Comparison of ENCODE assay signal across 19 cellular contexts in genomic region chr18:35938158-35938557, GRCh38.
A peak's percentile ranks its signal among the peaks of the same experiment; 100 is the strongest.
DNase-seq lines count a peak whose midpoint lies in the region; ATAC-seq, FAIRE-seq and TF ChIP-seq lines count a peak whose summit lies in the region.
"Had no signal": no experiment of that assay in that cellular context is flagged by ENCODE, and none has a peak within 500 bp of the region (broad histone marks: within the 10 kb centered on the region; RNA-seq: fewer than 3 reads in every experiment).

No MANE protein-coding gene starts in this region.

- H3K36me3 Mint-ChIP-seq in GM23338 (ENCODE audit: low read depth) = peaks cover 33% of the 10 kb centered on the region
- H3K36me3 Mint-ChIP-seq: CD14-positive monocyte had no signal

- FAIRE-seq in RCC 7860 (lab: Jason Lieb, UNC) = peak; percentile 71
- FAIRE-seq: endothelial cell of umbilical vein, HepG2 had no signal

- H3F3A ChIP-seq in GM23338 (replicated peaks; ENCODE audit: low read depth) = no peaks in the 10 kb centered on the region

- H3K27me3 ChIP-seq in GM23338 (ENCODE audit: insufficient read depth) = no peaks in the 10 kb centered on the region
- H3K27me3 ChIP-seq: hepatocyte, tibial artery had no signal

- no peaks in the 10 kb centered on the region for H4K20me1 ChIP-seq in GM23338 (replicated peaks; ENCODE audit: insufficient read depth)

- no peak for DNase-seq in GM23338 (ENCODE audit: low spot score)
- DNase-seq in RCC 7860 (ENCODE audit: low spot score) = peak; percentile 32
- DNase-seq in epidermal melanocyte (ENCODE audit: insufficient read length, low spot score) = peak; percentile 45
- peak; percentile 67 for DNase-seq in renal cortical epithelial cell (ENCODE audit: low read depth)
- DNase-seq in NCI-H2171 (lab: John Stamatoyannopoulos, UW) = no peak
- no peak for DNase-seq in cortex of kidney (lab: John Stamatoyannopoulos, UW)
- DNase-seq in activated naive CD4-positive, alpha-beta T cell treated with anti-CD3 and anti-CD28 coated beads, Interleukin-2, amount 50 U/mL, for 16 hours = no peak
- DNase-seq: activated CD8-positive, alpha-beta T cell treated with anti-CD3 and anti-CD28 coated beads for 36 hours; activated naive CD8-positive, alpha-beta T cell treated with anti-CD3 and anti-CD28 coated beads, Interleukin-2, amount 50 U/mL, for 24 hours; H9; left colon; nucleus accumbens; stimulated activated CD4-positive, alpha-beta T cell treated with anti-CD3 and anti-CD28 coated beads, Interleukin-4, amount 100 ng/mL, for 4 hours; tibial artery had no signal

- H3K9me3 Mint-ChIP-seq in GM23338 = no peaks in the 10 kb centered on the region
- H3K9me3 Mint-ChIP-seq: activated CD8-positive, alpha-beta T cell treated with anti-CD3 and anti-CD28 coated beads for 36 hours; activated naive CD8-positive, alpha-beta T cell treated with anti-CD3 and anti-CD28 coated beads, Interleukin-2, amount 50 U/mL, for 24 hours; H9 had no signal

- ATAC-seq in GM23338 (no peak), HG03097 (IDR thresholded peaks at IDR 0.05; ENCODE audit: low FRiP score, unreplicated experiment) (no peak)
- ATAC-seq: activated CD8-positive, alpha-beta T cell treated with anti-CD3 and anti-CD28 coated beads for 36 hours; activated naive CD8-positive, alpha-beta T cell treated with anti-CD3 and anti-CD28 coated beads, Interleukin-2, amount 50 U/mL, for 24 hours; HepG2; left colon had no signal

- H3K4me3 ChIP-seq in GM23338 = no peak overlapping the region
- H3K4me3 ChIP-seq: hepatocyte, tibial artery had no signal

- H3K79me2 ChIP-seq in GM23338 (replicated peaks; ENCODE audit: insufficient read depth) = peaks cover under 1% of the 10 kb centered on the region; the same call in 1 of the 2 replicates
- H3K79me2 ChIP-seq: hepatocyte had no signal

- no peaks in the 10 kb centered on the region for H3K9me2 ChIP-seq in GM23338 (ENCODE audit: insufficient read depth)

- H3K4me2 ChIP-seq in GM23338 = no peak overlapping the region
- H3K4me2 ChIP-seq: hepatocyte had no signal

- H3K4me1 Mint-ChIP-seq in GM23338 = peaks cover 21% of the 10 kb centered on the region
- H3K4me1 Mint-ChIP-seq: activated naive CD8-positive, alpha-beta T cell treated with anti-CD3 and anti-CD28 coated beads, Interleukin-2, amount 50 U/mL, for 24 hours; CD14-positive monocyte had no signal

- 0 out of 2 replicates have a peak overlapping the region, but pooled peaks have one; percentile 32 for H3K27ac ChIP-seq in GM23338 (ENCODE audit: low read depth)
- H3K27ac ChIP-seq: hepatocyte, tibial artery had no signal

- H3K4me3 Mint-ChIP-seq in GM23338 = no peak overlapping the region
- H3K4me3 Mint-ChIP-seq: activated CD8-positive, alpha-beta T cell treated with anti-CD3 and anti-CD28 coated beads for 36 hours; activated naive CD8-positive, alpha-beta T cell treated with anti-CD3 and anti-CD28 coated beads, Interleukin-2, amount 50 U/mL, for 24 hours; CD14-positive monocyte; H9 had no signal

- no peak for TF ChIP-seq CTCF in GM23338 (conservative IDR thresholded peaks at IDR 0.05; ENCODE audit: low read depth in 2 of 2)

- no peak overlapping the region for H3K27ac Mint-ChIP-seq in GM23338
- H3K27ac Mint-ChIP-seq: activated CD8-positive, alpha-beta T cell treated with anti-CD3 and anti-CD28 coated beads for 36 hours; activated naive CD8-positive, alpha-beta T cell treated with anti-CD3 and anti-CD28 coated beads, Interleukin-2, amount 50 U/mL, for 24 hours; CD14-positive monocyte had no signal

- peaks cover 14% of the 10 kb centered on the region for H3K4me1 ChIP-seq in GM23338 (ENCODE audit: insufficient read depth)
- H3K4me1 ChIP-seq: tibial artery had no signal

- H2AFZ ChIP-seq in GM23338 = no peak overlapping the region
- H2AFZ ChIP-seq: hepatocyte had no signal

- peaks cover 19% of the 10 kb centered on the region; the same call in 1 of the 2 replicates for H3K36me3 ChIP-seq in GM23338 (ENCODE audit: insufficient read depth)
- H3K36me3 ChIP-seq: tibial artery had no signal

- H3K27me3 Mint-ChIP-seq in GM23338 (ENCODE audit: insufficient read depth, low read depth, poor library complexity) = no peaks in the 10 kb centered on the region
- H3K27me3 Mint-ChIP-seq: activated CD8-positive, alpha-beta T cell treated with anti-CD3 and anti-CD28 coated beads for 36 hours had no signal

TF ChIP-seq in GM23338, 12 proteins besides CTCF, POLR2A, EP300 and RAD21 (continues in another document):
- TF ChIP-seq REST (IDR thresholded peaks at IDR 0.05; ENCODE audit: unreplicated experiment) = no peak
- no peak for TF ChIP-seq ZNF331 (CRISPR knock-in tag; IDR thresholded peaks at IDR 0.05; ENCODE audit: low read depth)
- no peak for TF ChIP-seq ETS1 (IDR thresholded peaks at IDR 0.05)
- no peak for TF ChIP-seq EZH2 (IDR thresholded peaks at IDR 0.05; ENCODE audit: low read depth, unreplicated experiment)

Comparison
In these comparisons a context has a peak if more than half of its experiments do, and no peak if none do; other contexts are left out.
1. DNase-seq: peak in RCC 7860 (single experiment), epidermal melanocyte (single experiment) and renal cortical epithelial cell (single experiment); none in GM23338 (single experiment), NCI-H2171 (single experiment), cortex of kidney (single experiment) and activated naive CD4-positive, alpha-beta T cell treated with anti-CD3 and anti-CD28 coated beads, Interleukin-2, amount 50 U/mL, for 16 hours (single experiment).